ENCODE assay signal across 1 cellular context in the genomic region with DNA sequence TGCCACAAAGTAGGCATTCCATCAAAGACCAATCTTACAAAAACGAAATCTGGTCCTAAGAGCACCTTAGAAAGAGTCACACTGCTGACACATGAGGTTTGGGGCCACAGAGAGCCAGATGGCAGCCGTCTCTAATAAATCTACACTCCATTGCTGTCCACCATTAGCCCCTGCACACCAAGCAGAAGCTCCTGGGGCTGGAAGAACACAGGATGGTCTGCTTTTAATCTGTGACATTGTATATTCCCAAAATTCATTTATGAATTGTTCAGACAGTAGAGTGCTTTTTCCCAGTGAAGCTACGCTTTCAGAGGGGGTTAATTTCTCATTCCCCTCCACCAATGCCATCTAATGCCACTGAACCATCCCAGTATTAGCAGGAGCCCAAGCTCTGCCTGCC.
TF ChIP-seq lines count a peak whose summit lies in the region.

No MANE protein-coding gene starts in this region.

TF ChIP-seq in HepG2, 621 proteins besides CTCF, POLR2A, EP300 and RAD21:
- 0 out of 2 replicates have a peak, but pooled peaks have one; percentile 43 for TF ChIP-seq NPAS2 (CRISPR knock-in tag; IDR thresholded peaks at IDR 0.05; ENCODE audit: borderline replicate concordance)
- no peak for TF ChIP-seq HDAC1 (CRISPR knock-in tag; IDR thresholded peaks at IDR 0.05)
